ENCODE assay signal across 16 cellular contexts in the genomic region with DNA sequence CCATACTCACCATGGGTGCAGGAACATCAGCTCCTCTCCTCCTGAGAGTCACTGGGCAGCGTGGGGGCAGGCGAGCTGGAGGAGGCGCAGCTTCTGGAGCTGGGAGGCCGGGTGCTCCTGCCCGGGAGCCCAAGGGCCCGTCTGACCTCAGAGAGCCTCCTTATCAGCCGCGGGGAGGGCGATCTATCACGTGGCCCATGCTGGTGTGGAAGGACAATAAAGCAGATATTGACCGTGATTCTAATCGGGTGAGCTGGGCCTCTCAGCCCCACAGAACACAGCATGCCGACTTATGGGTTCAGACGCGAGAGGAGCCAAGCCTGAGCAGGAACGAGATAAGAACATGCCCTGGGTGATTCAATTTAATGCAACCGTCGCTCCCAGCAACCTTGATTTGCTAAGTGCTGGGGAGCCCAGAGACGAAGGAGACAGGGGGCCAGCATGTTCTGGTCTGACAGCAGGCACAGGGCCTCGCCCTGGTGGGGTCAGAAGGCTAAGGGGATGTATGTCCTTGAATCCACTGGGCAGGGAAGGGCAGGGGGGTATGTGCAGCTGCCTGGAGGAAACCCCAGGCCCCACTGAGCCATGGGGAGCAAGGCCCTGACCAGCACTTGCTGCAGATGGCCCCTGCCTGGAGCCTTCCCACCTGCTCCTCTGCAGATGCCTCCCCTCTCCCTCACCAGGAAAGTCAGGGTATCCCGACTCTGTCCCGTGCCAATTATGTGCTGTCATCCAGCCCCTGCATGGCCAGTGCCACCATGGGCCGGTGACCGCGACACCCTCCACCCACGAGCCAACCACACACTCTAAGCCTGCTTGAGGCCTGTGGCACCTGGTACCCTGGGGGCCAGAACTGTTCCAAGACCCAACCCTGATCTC.
DNase-seq lines count a peak whose midpoint lies in the region; TF ChIP-seq lines count a peak whose summit lies in the region.
"Had no signal": no experiment of that assay in that cellular context is flagged by ENCODE, and none has a peak within 500 bp of the region (broad histone marks: within the 10 kb centered on the region; RNA-seq: fewer than 3 reads in every experiment).

No MANE protein-coding gene starts in this region.

- no peak for TF ChIP-seq POLR2A in sigmoid colon (IDR thresholded peaks at IDR 0.05)

- no peak overlapping the region; the same call in 1 of the 2 replicates for H3K14ac ChIP-seq in H9 (ENCODE audit: insufficient read depth, low read length)

- CTCF ChIA-PET in activated CD4-positive, alpha-beta memory T cell treated with anti-CD3 and anti-CD28 coated beads, Interleukin-2, amount 10 ng/mL, durations not matched to agents 7 days and 5 days (lab: Charles Lee) = no interaction called here

- H3K27ac Mint-ChIP-seq in H9 = no peak overlapping the region; a peak in 1 of 7 replicates
- no peak overlapping the region for H3K27ac Mint-ChIP-seq in activated CD4-positive, alpha-beta memory T cell treated with anti-CD3 and anti-CD28 coated beads, Interleukin-2, amount 10 ng/mL, durations not matched to agents 7 days and 5 days
- no peak overlapping the region for H3K27ac Mint-ChIP-seq in activated CD4-positive, alpha-beta T cell treated with anti-CD3 and anti-CD28 coated beads, Interleukin-2, amount 10 ng/mL, durations not matched to agents 24 days and 14 days

- H3K23ac ChIP-seq in H9 (ENCODE audit: insufficient read length, low read depth, low read length) = no peak overlapping the region

- H3K9me3 ChIP-seq in H9 (ENCODE audit: control insufficient read depth, low read depth, low read length) = no peaks in the 10 kb centered on the region
- no peaks in the 10 kb centered on the region for H3K9me3 ChIP-seq in sigmoid colon
- H3K9me3 ChIP-seq: thyroid gland had no signal

- DNase-seq in H9 = peak; percentile 22
- DNase-seq in activated CD4-positive, alpha-beta memory T cell treated with anti-CD3 and anti-CD28 coated beads, Interleukin-2, amount 10 ng/mL, durations not matched to agents 7 days and 5 days = peak; percentile 12
- DNase-seq in islet precursor cell = peak; percentile 51
- DNase-seq in sigmoid colon = peak; percentile 56
- DNase-seq in glomerular visceral epithelial cell (ENCODE audit: extremely low spot score) = no peak
- DNase-seq in activated CD4-positive, alpha-beta T cell treated with anti-CD3 and anti-CD28 coated beads, Interleukin-2, amount 10 ng/mL, durations not matched to agents 24 days and 14 days = no peak
- DNase-seq in kidney tubule cell (ENCODE audit: low spot score) = no peak
- DNase-seq in NCI-H2227 treated with DMSO at 0.1 percent for 48 hours (lab: John Stamatoyannopoulos, UW) = no peak
- DNase-seq: activated CD4-positive, alpha-beta T cell treated with anti-CD3 and anti-CD28 coated beads for 48 hours; AML-193; DMS 273 treated with DMSO at 0.1 percent for 48 hours; hypothalamus; MM.1S; naive thymus-derived CD8-positive, alpha-beta T cell; NCI-H82; thyroid gland had no signal

- no peak overlapping the region for H2AFZ ChIP-seq in H9 (ENCODE audit: low read length)

- H3K56ac ChIP-seq in H9 (ENCODE audit: insufficient read length, low read depth, low read length) = no peak overlapping the region

- H4K8ac ChIP-seq in H9 (replicated peaks; ENCODE audit: insufficient read length, low read depth, low read length) = no peak overlapping the region

- H3K4me3 Mint-ChIP-seq in H9 = no peak overlapping the region
- no peak overlapping the region for H3K4me3 Mint-ChIP-seq in activated CD4-positive, alpha-beta memory T cell treated with anti-CD3 and anti-CD28 coated beads, Interleukin-2, amount 10 ng/mL, durations not matched to agents 7 days and 5 days
- no peak overlapping the region for H3K4me3 Mint-ChIP-seq in activated CD4-positive, alpha-beta T cell treated with anti-CD3 and anti-CD28 coated beads, Interleukin-2, amount 10 ng/mL, durations not matched to agents 24 days and 14 days
- H3K4me3 Mint-ChIP-seq: naive thymus-derived CD8-positive, alpha-beta T cell had no signal

- no peaks in the 10 kb centered on the region for H3K79me1 ChIP-seq in H9 (ENCODE audit: insufficient read depth, low read depth, low read length, poor library complexity, severe bottlenecking)

- H3K9ac ChIP-seq in H9 (ENCODE audit: extremely low read depth, insufficient read length, low read length) = no peak overlapping the region

- H2BK5ac ChIP-seq in H9 (ENCODE audit: insufficient read length, low read length) = no peak overlapping the region

- no peak overlapping the region for H3K4me2 ChIP-seq in H9 (ENCODE audit: insufficient read depth, insufficient read length, low read length)

- H2BK120ac ChIP-seq in H9 (ENCODE audit: low read depth, low read length, poor library complexity, severe bottlenecking) = no peak overlapping the region

- no peaks in the 10 kb centered on the region for H3K27me3 ChIP-seq in H9 (ENCODE audit: insufficient read depth, low read length)
- no peaks in the 10 kb centered on the region for H3K27me3 ChIP-seq in sigmoid colon
- H3K27me3 ChIP-seq: thyroid gland had no signal

- H2AK5ac ChIP-seq in H9 (ENCODE audit: insufficient read length, low read length) = no peak overlapping the region

- H3K27me3 Mint-ChIP-seq in H9 (ENCODE audit: low read depth) = no peaks in the 10 kb centered on the region; the same call in 1 of the 2 replicates
- H3K27me3 Mint-ChIP-seq in activated CD4-positive, alpha-beta memory T cell treated with anti-CD3 and anti-CD28 coated beads, Interleukin-2, amount 10 ng/mL, durations not matched to agents 7 days and 5 days = no peaks in the 10 kb centered on the region
- no peaks in the 10 kb centered on the region for H3K27me3 Mint-ChIP-seq in activated CD4-positive, alpha-beta T cell treated with anti-CD3 and anti-CD28 coated beads, Interleukin-2, amount 10 ng/mL, durations not matched to agents 24 days and 14 days
- H3K27me3 Mint-ChIP-seq: naive thymus-derived CD8-positive, alpha-beta T cell had no signal

- TF ChIP-seq CTCF in H9 (conservative IDR thresholded peaks at IDR 0.05) (no peak), sigmoid colon (IDR thresholded peaks at IDR 0.05) (no peak)

- no peaks in the 10 kb centered on the region for H3K9me3 Mint-ChIP-seq in H9
- H3K9me3 Mint-ChIP-seq in activated CD4-positive, alpha-beta memory T cell treated with anti-CD3 and anti-CD28 coated beads, Interleukin-2, amount 10 ng/mL, durations not matched to agents 7 days and 5 days = no peaks in the 10 kb centered on the region
- no peaks in the 10 kb centered on the region for H3K9me3 Mint-ChIP-seq in activated CD4-positive, alpha-beta T cell treated with anti-CD3 and anti-CD28 coated beads, Interleukin-2, amount 10 ng/mL, durations not matched to agents 24 days and 14 days
- H3K9me3 Mint-ChIP-seq: naive thymus-derived CD8-positive, alpha-beta T cell had no signal

- H4K91ac ChIP-seq in H9 (ENCODE audit: insufficient read length, low read depth, low read length) = no peak overlapping the region

- WGBS in H9 (ENCODE audit: extremely low coverage, insufficient read length, low lambda C conversion rate) = no CpG with 5 or more reads among the region's 26 CpGs
- 76 to 86% methylated on average over 26 of the region's 26 CpGs for WGBS in sigmoid colon, 2 donors

- H3K4me3 ChIP-seq in sigmoid colon = no peak overlapping the region
- H3K4me3 ChIP-seq: thyroid gland had no signal

- POLR2A ChIA-PET in activated CD4-positive, alpha-beta memory T cell treated with anti-CD3 and anti-CD28 coated beads, Interleukin-2, amount 10 ng/mL, durations not matched to agents 7 days and 5 days (lab: Charles Lee) = no interaction called here

- H3K36me3 Mint-ChIP-seq in H9 (ENCODE audit: insufficient read depth in 1 of 3, low read depth in 3 of 3) = no peaks in the 10 kb centered on the region; a peak in 1 of 7 replicates
- H3K36me3 Mint-ChIP-seq in activated CD4-positive, alpha-beta memory T cell treated with anti-CD3 and anti-CD28 coated beads, Interleukin-2, amount 10 ng/mL, durations not matched to agents 7 days and 5 days (ENCODE audit: low read depth) = no peaks in the 10 kb centered on the region
- no peaks in the 10 kb centered on the region for H3K36me3 Mint-ChIP-seq in activated CD4-positive, alpha-beta T cell treated with anti-CD3 and anti-CD28 coated beads, Interleukin-2, amount 10 ng/mL, durations not matched to agents 24 days and 14 days (ENCODE audit: low read depth)
- H3K36me3 Mint-ChIP-seq: naive thymus-derived CD8-positive, alpha-beta T cell had no signal

- intact Hi-C loops in sigmoid colon (cut with DNase I) = no loop called here
- intact Hi-C loops in activated CD4-positive, alpha-beta T cell treated with anti-CD3 and anti-CD28 coated beads, Interleukin-2, amount 10 ng/mL, durations not matched to agents 24 days and 14 days (cut with micrococcal nuclease) = no loop called here

- no peak overlapping the region for H4K5ac ChIP-seq in H9 (ENCODE audit: insufficient read length, low read depth, low read length)

- no peaks in the 10 kb centered on the region for H3K79me2 ChIP-seq in H9 (ENCODE audit: insufficient read depth, low read length)

- H3K23me2 ChIP-seq in H9 (ENCODE audit: insufficient read length, low read depth, low read length, poor library complexity, severe bottlenecking) = no peaks in the 10 kb centered on the region

- no peak overlapping the region for H2BK20ac ChIP-seq in H9 (ENCODE audit: low read depth, low read length, poor library complexity, severe bottlenecking)

- H2BK15ac ChIP-seq in H9 (ENCODE audit: low read depth, low read length) = no peak overlapping the region

- H3K27ac ChIP-seq in H9 (ENCODE audit: insufficient read length, low read depth, low read length) (no peak overlapping the region), sigmoid colon (no peak overlapping the region)
- H3K27ac ChIP-seq: thyroid gland had no signal

- H4K20me1 ChIP-seq in H9 (ENCODE audit: control insufficient read depth, insufficient read depth, insufficient read length) = peaks cover 2% of the 10 kb centered on the region

- TF ChIP-seq EP300 in sigmoid colon (IDR thresholded peaks at IDR 0.05) = no peak

- H3K4me1 ChIP-seq in H9 (ENCODE audit: insufficient read depth, low read length) (no peaks in the 10 kb centered on the region), sigmoid colon (no peaks in the 10 kb centered on the region)
- H3K4me1 ChIP-seq: thyroid gland had no signal

- no peak overlapping the region for H3K18ac ChIP-seq in H9 (ENCODE audit: insufficient read length, low read depth, low read length)

- no peak overlapping the region for H2BK12ac ChIP-seq in H9 (ENCODE audit: insufficient read length, low read depth, low read length)

- peaks cover 0 to 7% of the 10 kb centered on the region in 2 experiments; a peak in 1 of 4 replicates for H3K4me1 Mint-ChIP-seq in H9
- H3K4me1 Mint-ChIP-seq in activated CD4-positive, alpha-beta memory T cell treated with anti-CD3 and anti-CD28 coated beads, Interleukin-2, amount 10 ng/mL, durations not matched to agents 7 days and 5 days = peaks cover 5% of the 10 kb centered on the region
- peaks cover 1% of the 10 kb centered on the region for H3K4me1 Mint-ChIP-seq in activated CD4-positive, alpha-beta T cell treated with anti-CD3 and anti-CD28 coated beads, Interleukin-2, amount 10 ng/mL, durations not matched to agents 24 days and 14 days

- H3K36me3 ChIP-seq in sigmoid colon = no peaks in the 10 kb centered on the region
- H3K36me3 ChIP-seq: thyroid gland had no signal

- H3T11ph ChIP-seq in H9 (ENCODE audit: low read length) = no peak overlapping the region

- H3K4ac ChIP-seq in H9 (ENCODE audit: low read depth, low read length) = no peak overlapping the region

Comparison
In these comparisons a context has a peak if more than half of its experiments do, and no peak if none do; other contexts are left out.
1. DNase-seq: peak in H9 (single experiment), activated CD4-positive, alpha-beta memory T cell treated with anti-CD3 and anti-CD28 coated beads, Interleukin-2, amount 10 ng/mL, durations not matched to agents 7 days and 5 days (single experiment), islet precursor cell (single experiment) and sigmoid colon (single experiment); none in glomerular visceral epithelial cell (single experiment), activated CD4-positive, alpha-beta T cell treated with anti-CD3 and anti-CD28 coated beads, Interleukin-2, amount 10 ng/mL, durations not matched to agents 24 days and 14 days (single experiment), kidney tubule cell (single experiment) and NCI-H2227 treated with DMSO at 0.1 percent for 48 hours (single experiment).